1 cellular context compared by ENCODE assay signal in genomic region chr14:102430212-102430908, GRCh38.
TF ChIP-seq lines count a peak whose summit lies in the region.

No MANE protein-coding gene starts in this region.

TF ChIP-seq in IMR-90, 13 proteins besides CTCF, POLR2A, EP300 and RAD21 (continued from another document):
- TF ChIP-seq CHD1 (IDR thresholded peaks at IDR 0.05; ENCODE audit: low read depth, low read length), result no peak
TF ChIP-seq in IMR-90: peak in this region for 0.
